Comparison of ENCODE assay signal across 8 cellular contexts in the genomic region with DNA sequence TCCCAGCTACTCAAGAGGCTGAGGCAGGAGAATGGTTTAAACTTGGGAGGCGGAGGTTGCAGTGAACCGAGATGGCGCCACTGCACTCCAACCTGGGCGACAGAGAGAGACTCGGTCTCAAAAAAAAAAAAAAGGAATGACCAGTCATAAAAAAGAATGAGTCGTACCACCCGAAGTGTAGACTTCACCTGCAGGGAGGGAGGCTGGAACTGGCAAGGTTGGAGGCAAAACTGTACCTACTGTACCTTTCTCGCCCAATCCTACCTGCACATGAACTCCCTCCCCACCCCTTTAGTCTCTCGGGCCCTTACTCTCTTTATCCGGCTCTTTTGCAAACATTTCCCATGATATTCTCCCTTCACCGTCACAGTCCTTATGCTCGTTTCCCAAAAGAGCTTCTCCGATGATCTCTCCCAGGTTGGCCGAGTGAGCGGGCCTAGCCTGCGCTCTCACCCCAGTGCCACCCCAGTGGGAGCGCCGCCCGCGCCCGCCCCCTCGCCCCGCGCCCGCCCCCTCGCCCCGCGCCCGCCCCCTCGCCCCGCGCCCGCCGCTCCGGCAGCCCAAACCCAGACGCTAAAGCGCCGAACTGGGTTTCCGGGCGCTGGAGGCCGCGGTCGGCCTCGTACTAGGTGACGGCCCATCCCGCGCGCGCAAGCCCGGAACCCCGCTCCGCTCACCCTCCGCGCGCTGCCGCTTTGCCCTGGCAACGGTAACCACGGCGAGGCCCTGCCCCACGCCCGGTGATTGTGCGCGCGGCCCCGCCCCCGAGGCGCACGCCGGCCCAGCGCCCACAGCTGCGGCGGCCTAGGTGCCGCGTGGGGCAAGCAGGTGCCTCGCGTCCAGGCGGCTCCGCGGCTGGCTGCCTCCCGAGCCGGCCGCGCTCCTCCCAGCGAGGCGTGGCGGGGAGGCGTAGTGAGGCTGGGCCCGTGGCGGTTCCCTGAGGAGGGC. TPM values are rescaled to one million over a fixed set of nuclear protein-coding genes. Genes with fewer than 3 reads are reported as not detected.
DNase-seq lines count a peak whose midpoint lies in the region; ATAC-seq and TF ChIP-seq lines count a peak whose summit lies in the region.

Gene SMKR1 (plus strand): TSS at position 772 of the 948 bp plus-strand sequence. CDS start 294 bp downstream, outside the sequence.

- H3K9me2 ChIP-seq in OCI-LY1 (ENCODE audit: low read depth, low read length) (no peaks in the 10 kb centered on the region), neural cell (ENCODE audit: insufficient read depth, low read length) (no peaks in the 10 kb centered on the region)

- peak; percentile 36 for TF ChIP-seq RAD21 in neural cell (conservative IDR thresholded peaks at IDR 0.05)

- H3K27me3 Mint-ChIP-seq in Caco-2 (ENCODE audit: insufficient read depth, unreplicated experiment) = peaks cover 5% of the 10 kb centered on the region
- H3K27me3 Mint-ChIP-seq in activated T-cell treated with anti-CD3 and anti-CD28 coated beads, Interleukin-2, amount 50 U/mL, for 4 hours (ENCODE audit: low read depth) = no peaks in the 10 kb centered on the region
- peaks cover 10% of the 10 kb centered on the region for H3K27me3 Mint-ChIP-seq in stimulated activated naive CD8-positive, alpha-beta T cell treated with anti-CD3 and anti-CD28 coated beads, Interleukin-15, amount 100 ng/mL, for 72 hours

- H3K4me1 ChIP-seq in Caco-2 = peaks cover 5% of the 10 kb centered on the region
- H3K4me1 ChIP-seq in OCI-LY1 (ENCODE audit: insufficient read depth, low read length, severe bottlenecking) = peaks cover 29% of the 10 kb centered on the region

- no peaks in the 10 kb centered on the region for H3K9me3 Mint-ChIP-seq in Caco-2 (ENCODE audit: unreplicated experiment)
- H3K9me3 Mint-ChIP-seq in activated T-cell treated with anti-CD3 and anti-CD28 coated beads, Interleukin-2, amount 50 U/mL, for 4 hours = no peaks in the 10 kb centered on the region
- no peaks in the 10 kb centered on the region for H3K9me3 Mint-ChIP-seq in stimulated activated naive CD8-positive, alpha-beta T cell treated with anti-CD3 and anti-CD28 coated beads, Interleukin-15, amount 100 ng/mL, for 72 hours

- intact Hi-C loops in Caco-2 (cut with micrococcal nuclease; ENCODE audit: unreplicated experiment) = loop anchor here (10.0 kb wide), 1 partner anchor 133 kb away; no protein-coding TSS in a partner anchor

- DNase-seq in Caco-2 (peak; percentile 66 to 79), HT-29 (ENCODE audit: low spot score) (peak; percentile 58), fibroblast of mammary gland (ENCODE audit: low read depth) (peak; percentile 38)
- DNase-seq in activated T-cell treated with anti-CD3 and anti-CD28 coated beads, Interleukin-2, amount 50 U/mL, for 4 hours = peak; percentile 88
- DNase-seq in stimulated activated naive CD8-positive, alpha-beta T cell treated with anti-CD3 and anti-CD28 coated beads, Interleukin-15, amount 100 ng/mL, for 72 hours = peak; percentile 88 to 89

- peak within 1 kb of the TSS; percentile 62 for H3K4me3 ChIP-seq in Caco-2 (ENCODE audit: low read depth, low read length)
- H3K4me3 ChIP-seq in OCI-LY1 (ENCODE audit: low read depth, low read length, poor library complexity, severe bottlenecking) = peak within 1 kb of the TSS; percentile 67
- peak within 1 kb of the TSS; percentile 41 for H3K4me3 ChIP-seq in fibroblast of mammary gland (ENCODE audit: control insufficient read depth, low read depth, low read length)
- H3K4me3 ChIP-seq in neural cell (ENCODE audit: low read length) = peak within 1 kb of the TSS; percentile 85

- TF ChIP-seq CTCF in Caco-2 (IDR thresholded peaks at IDR 0.05; ENCODE audit: insufficient read depth in 1 of 2, low read depth in 1 of 2, low read length in 1 of 2, severe bottlenecking in 1 of 2, unreplicated experiment in 1 of 2) = no peak
- peak; percentile 23; the same call in 1 of the 2 replicates for TF ChIP-seq CTCF in OCI-LY1 (IDR thresholded peaks at IDR 0.05; ENCODE audit: low read length)
- no peak for TF ChIP-seq CTCF in fibroblast of mammary gland (conservative IDR thresholded peaks at IDR 0.05; ENCODE audit: control insufficient read depth, insufficient read depth, low read depth, low read length)
- TF ChIP-seq CTCF in neural cell (IDR thresholded peaks at IDR 0.05; ENCODE audit: poor library complexity, severe bottlenecking) = peak; percentile 37

- H3K79me2 ChIP-seq in OCI-LY1 (ENCODE audit: insufficient read depth, low read length) (no peaks in the 10 kb centered on the region), neural cell (replicated peaks; ENCODE audit: insufficient read depth, low read length) (no peaks in the 10 kb centered on the region)

- POLR2A ChIA-PET in Caco-2 (lab: Charles Lee) = no interaction called here

- H3K36me3 ChIP-seq in Caco-2 (ENCODE audit: control insufficient read depth, insufficient read depth, low read length) = no peaks in the 10 kb centered on the region
- no peaks in the 10 kb centered on the region for H3K36me3 ChIP-seq in OCI-LY1 (ENCODE audit: insufficient read depth, low read length)
- H3K36me3 ChIP-seq in neural cell (ENCODE audit: insufficient read depth, low read length) = no peaks in the 10 kb centered on the region

- TF ChIP-seq EP300 in neural cell (conservative IDR thresholded peaks at IDR 0.05; ENCODE audit: poor library complexity, severe bottlenecking) = peak; percentile 58

- H3K9ac ChIP-seq in OCI-LY1 (ENCODE audit: low read length) (peak within 1 kb of the TSS; percentile 63), neural cell (ENCODE audit: low read length) (peak within 1 kb of the TSS; percentile 78)

- H3K36me3 Mint-ChIP-seq in Caco-2 (ENCODE audit: insufficient read depth, unreplicated experiment) = no peaks in the 10 kb centered on the region
- no peaks in the 10 kb centered on the region for H3K36me3 Mint-ChIP-seq in activated T-cell treated with anti-CD3 and anti-CD28 coated beads, Interleukin-2, amount 50 U/mL, for 4 hours (ENCODE audit: insufficient read depth)

- no TSS peak for BruUV-seq in Caco-2 (replicated peaks; lab: Mats Ljungman, UMichigan)

- peak within 1 kb of the TSS; percentile 66 for H3K4me3 Mint-ChIP-seq in Caco-2 (ENCODE audit: unreplicated experiment)
- peak within 1 kb of the TSS; percentile 82 for H3K4me3 Mint-ChIP-seq in activated T-cell treated with anti-CD3 and anti-CD28 coated beads, Interleukin-2, amount 50 U/mL, for 4 hours
- peak within 1 kb of the TSS; percentile 71 to 78 for H3K4me3 Mint-ChIP-seq in stimulated activated naive CD8-positive, alpha-beta T cell treated with anti-CD3 and anti-CD28 coated beads, Interleukin-15, amount 100 ng/mL, for 72 hours

- H4K20me1 ChIP-seq in OCI-LY1 (ENCODE audit: insufficient read depth, low read length) (no peaks in the 10 kb centered on the region), neural cell (ENCODE audit: insufficient read depth) (no peaks in the 10 kb centered on the region)

- ATAC-seq in GM19468 (IDR thresholded peaks at IDR 0.05; ENCODE audit: extremely low read depth, unreplicated experiment) = peak; percentile 59
- ATAC-seq in activated T-cell treated with anti-CD3 and anti-CD28 coated beads, Interleukin-2, amount 50 U/mL, for 4 hours = peak; percentile 98
- peak; percentile 98 for ATAC-seq in stimulated activated naive CD8-positive, alpha-beta T cell treated with anti-CD3 and anti-CD28 coated beads, Interleukin-15, amount 100 ng/mL, for 72 hours

- H3K27ac Mint-ChIP-seq in Caco-2 (ENCODE audit: unreplicated experiment) = no peak within 1 kb of the TSS
- peak within 1 kb of the TSS; percentile 51 to 88 for H3K27ac Mint-ChIP-seq in stimulated activated naive CD8-positive, alpha-beta T cell treated with anti-CD3 and anti-CD28 coated beads, Interleukin-15, amount 100 ng/mL, for 72 hours

- H3K4me2 ChIP-seq in OCI-LY1 (ENCODE audit: low read length) (peak within 1 kb of the TSS; percentile 92), neural cell (ENCODE audit: low read length) (peak within 1 kb of the TSS; percentile 48)

- peaks cover 10% of the 10 kb centered on the region for H3K4me1 Mint-ChIP-seq in Caco-2 (ENCODE audit: low read depth, unreplicated experiment)
- H3K4me1 Mint-ChIP-seq in activated T-cell treated with anti-CD3 and anti-CD28 coated beads, Interleukin-2, amount 50 U/mL, for 4 hours (ENCODE audit: low read depth) = peaks cover 14% of the 10 kb centered on the region
- peaks cover 22% of the 10 kb centered on the region for H3K4me1 Mint-ChIP-seq in stimulated activated naive CD8-positive, alpha-beta T cell treated with anti-CD3 and anti-CD28 coated beads, Interleukin-15, amount 100 ng/mL, for 72 hours

- H3K27ac ChIP-seq in OCI-LY1 (ENCODE audit: low read depth, low read length, poor library complexity, severe bottlenecking) (no peak within 1 kb of the TSS), neural cell (ENCODE audit: low read length) (no peak within 1 kb of the TSS)

- H3K27me3 ChIP-seq in Caco-2 (replicated peaks; ENCODE audit: control insufficient read depth, insufficient read depth, low read length) (no peaks in the 10 kb centered on the region), OCI-LY1 (ENCODE audit: insufficient read depth, low read length) (peaks cover 5% of the 10 kb centered on the region; the same call in 1 of the 2 replicates), neural cell (ENCODE audit: insufficient read depth, low read depth, low read length) (no peaks in the 10 kb centered on the region)

- H3F3A ChIP-seq in OCI-LY1 (ENCODE audit: insufficient read depth, low read length) (no peaks in the 10 kb centered on the region), neural cell (ENCODE audit: insufficient read depth, low read length, poor library complexity, severe bottlenecking) (no peaks in the 10 kb centered on the region)

- H3K9me3 ChIP-seq in Caco-2 (no peaks in the 10 kb centered on the region), OCI-LY1 (ENCODE audit: low read length) (no peaks in the 10 kb centered on the region), neural cell (ENCODE audit: low read length) (no peaks in the 10 kb centered on the region)

- H2AFZ ChIP-seq in OCI-LY1 (ENCODE audit: low read length) (peak within 1 kb of the TSS; percentile 89; the same call in 1 of the 2 replicates), neural cell (ENCODE audit: low read depth, low read length) (peak within 1 kb of the TSS; percentile 95)

- CTCF ChIA-PET in Caco-2 (lab: Charles Lee) = interaction anchor here (0.7 kb wide), 1 partner anchor 13 kb away, joined by 3 read pairs; no protein-coding TSS in a partner anchor

TF ChIP-seq in neural cell, 6 proteins besides CTCF, POLR2A, EP300 and RAD21 (continues in another document):
- TF ChIP-seq POLR2AphosphoS5 (IDR thresholded peaks at IDR 0.05) = peak; percentile 61

RNA-seq across cellular contexts. Expression of gene SMKR1, which starts in this region (rescaled TPM):
- not detected in 2 replicates for total RNA-seq in Caco-2 (2022)
- 2.9 and 3.5 TPM in 2 replicates for total RNA-seq in HT-29 (2014; rRNA removed; shearing (Covaris generic))
- total RNA-seq in activated T-cell treated with anti-CD3 and anti-CD28 coated beads, Interleukin-2, amount 50 U/mL, for 4 hours = 1 to 10 TPM; 5.1 to 7.9 (median 6.2) TPM
- polyA plus RNA-seq in neural cell = 3.4 and 8.5 TPM in 2 replicates
- polyA minus RNA-seq in neural cell = 1.9 and 3.2 TPM in 2 replicates

Comparison
In these comparisons a context has a peak if more than half of its experiments do, and no peak if none do; other contexts are left out.
1. Peak in DNase-seq and H3K4me3 ChIP-seq in Caco-2; RNA of the gene not detected or under 1 TPM.
2. DNase-seq: peak in every context shown above with its lines; median percentile 88 in stimulated activated naive CD8-positive, alpha-beta T cell treated with anti-CD3 and anti-CD28 coated beads, Interleukin-15, amount 100 ng/mL, for 72 hours; 88 in activated T-cell treated with anti-CD3 and anti-CD28 coated beads, Interleukin-2, amount 50 U/mL, for 4 hours; 72 in Caco-2; 58 in HT-29; 38 in fibroblast of mammary gland.
3. CTCF ChIP-seq: peak in OCI-LY1 (single experiment) and neural cell (single experiment); none in Caco-2 (0 of 2) and fibroblast of mammary gland (single experiment).
4. Peak in every context shown above with its lines, with median percentiles within 50 percentile points of each other: H3K4me3 ChIP-seq, H3K4me3 Mint-ChIP-seq and ATAC-seq.